ENCODE assay signal across 8 cellular contexts in the genomic region with DNA sequence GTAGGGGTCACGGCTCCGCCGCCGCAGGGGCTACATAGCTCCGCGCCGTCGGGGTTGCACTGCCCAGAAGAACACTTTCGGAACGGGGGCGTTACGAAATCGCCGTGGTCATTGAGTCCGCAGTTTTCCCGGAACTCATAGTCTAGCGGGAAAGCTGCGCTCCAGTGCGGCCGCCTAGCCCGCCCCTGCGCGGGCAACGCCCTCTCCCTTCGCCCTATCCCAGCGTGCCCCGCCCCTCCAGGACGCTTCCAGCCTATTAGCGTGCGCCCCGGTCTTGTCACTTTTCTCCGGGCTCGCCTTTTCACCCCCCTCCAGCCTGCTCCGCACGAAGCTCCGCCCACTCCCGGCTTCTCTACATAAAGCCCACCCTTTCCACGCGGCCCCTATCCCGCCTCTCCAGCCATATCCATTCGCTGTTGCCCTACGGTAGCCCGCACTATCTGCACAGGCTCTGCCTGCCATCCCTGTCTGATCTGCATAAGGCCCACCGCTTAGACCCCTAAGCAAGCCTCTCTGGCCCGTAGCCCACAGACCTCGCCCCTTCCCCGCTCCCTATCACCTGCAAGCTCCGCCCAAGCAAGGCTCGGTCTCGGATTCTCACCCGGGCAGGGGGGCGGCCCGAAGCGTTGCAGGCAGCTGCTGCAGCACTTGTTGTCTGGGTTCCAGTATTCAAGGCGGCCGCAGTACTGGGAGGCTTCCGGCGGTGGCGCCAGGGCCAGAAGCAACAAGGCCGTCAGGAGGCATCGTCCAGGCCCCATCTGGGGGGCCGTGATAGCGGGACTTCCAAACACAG. TPM values are rescaled to one million over a fixed set of nuclear protein-coding genes. Genes with fewer than 3 reads are reported as not detected.
DNase-seq lines count a peak whose midpoint lies in the region; ATAC-seq and TF ChIP-seq lines count a peak whose summit lies in the region.

No MANE protein-coding gene starts in this region.

- intact Hi-C loops in esophagus squamous epithelium (cut with DNase I), result no loop called here
- intact Hi-C loops in naive thymus-derived CD4-positive, alpha-beta T cell (cut with micrococcal nuclease), result loop anchor here (1.0 to 10.0 kb wide), 12 partner anchors 8 to 474 kb away; a partner anchor contains a TSS

- CTCF ChIA-PET in naive thymus-derived CD4-positive, alpha-beta T cell (lab: Charles Lee), result interaction anchor here (0.7 to 1.6 kb wide), 4 partner anchors 10 to 106 kb away, joined by 3 to 8 read pairs (median 4); no protein-coding TSS in a partner anchor

- peak overlapping the region; percentile 87 to 100 (median 92) for H3K4me3 Mint-ChIP-seq in naive thymus-derived CD4-positive, alpha-beta T cell
- H3K4me3 Mint-ChIP-seq in stimulated activated memory B cell treated with anti-CD40 and anti-IgM and Interleukin-4, amounts not matched to agents 10 μg/mL and 1 μg/mL and 100 μg/mL, for 72 hours, result peak overlapping the region; percentile 97

- peak overlapping the region; percentile 41; the same call in 1 of the 2 replicates for H3K9ac ChIP-seq in KMS-11

- no peaks in the 10 kb centered on the region for H3K9me3 ChIP-seq in esophagus squamous epithelium
- no peaks in the 10 kb centered on the region for H3K9me3 ChIP-seq in naive thymus-derived CD4-positive, alpha-beta T cell (ENCODE audit: control insufficient read depth in 2 of 3, low read length in 3 of 3)

- POLR2A ChIA-PET in naive thymus-derived CD4-positive, alpha-beta T cell (lab: Charles Lee), result interaction anchor here (0.7 to 2.4 kb wide), 15 partner anchors 8 to 599 kb away, joined by 3 to 12 read pairs (median 6); a partner anchor contains a TSS

- DNase-seq in DMS79 (lab: John Stamatoyannopoulos, UW), result peak; percentile 96
- peak; percentile 97 for DNase-seq in activated T-cell treated with anti-CD3 and anti-CD28 coated beads, Interleukin-2, amount 50 U/mL, for 48 hours
- DNase-seq in esophagus squamous epithelium (lab: John Stamatoyannopoulos, UW), result peak; percentile 91
- peak; percentile 81 to 95 (median 92) for DNase-seq in naive thymus-derived CD4-positive, alpha-beta T cell

- 0% methylated on average over 25 to 36 of the region's 63 CpGs for WGBS in esophagus squamous epithelium, 2 donors

- H3K36me3 ChIP-seq in KMS-11 (ENCODE audit: insufficient read depth) (no peaks in the 10 kb centered on the region), esophagus squamous epithelium (peaks cover 10 to 50% (median 27%) of the 10 kb centered on the region in 3 donors)
- peaks cover 0 to 44% (median 4%) of the 10 kb centered on the region in 3 experiments for H3K36me3 ChIP-seq in naive thymus-derived CD4-positive, alpha-beta T cell (ENCODE audit: control insufficient read depth in 2 of 3, insufficient read depth in 3 of 3, low read length in 3 of 3)

- H3K9me3 Mint-ChIP-seq in naive thymus-derived CD4-positive, alpha-beta T cell, result no peaks in the 10 kb centered on the region
- no peaks in the 10 kb centered on the region for H3K9me3 Mint-ChIP-seq in stimulated activated memory B cell treated with anti-CD40 and anti-IgM and Interleukin-4, amounts not matched to agents 10 μg/mL and 1 μg/mL and 100 μg/mL, for 72 hours

- peak overlapping the region; percentile 85 to 99 (median 96) for H3K27ac Mint-ChIP-seq in naive thymus-derived CD4-positive, alpha-beta T cell
- H3K27ac Mint-ChIP-seq in stimulated activated memory B cell treated with anti-CD40 and anti-IgM and Interleukin-4, amounts not matched to agents 10 μg/mL and 1 μg/mL and 100 μg/mL, for 72 hours, result peak overlapping the region; percentile 99

- peak; percentile 48 for ATAC-seq in GM21723 (IDR thresholded peaks at IDR 0.05; ENCODE audit: unreplicated experiment)
- peak; percentile 78 for ATAC-seq in naive thymus-derived CD4-positive, alpha-beta T cell
- ATAC-seq in stimulated activated memory B cell treated with anti-CD40 and anti-IgM and Interleukin-4, amounts not matched to agents 10 μg/mL and 1 μg/mL and 100 μg/mL, for 72 hours, result peak; percentile 80

- H3K4me1 ChIP-seq in KMS-11 (ENCODE audit: low read depth, poor library complexity, severe bottlenecking) (peaks cover 41% of the 10 kb centered on the region), esophagus squamous epithelium (peaks cover 20 to 54% (median 22%) of the 10 kb centered on the region in 3 donors)
- H3K4me1 ChIP-seq in naive thymus-derived CD4-positive, alpha-beta T cell (ENCODE audit: control insufficient read depth in 2 of 2, insufficient read depth in 2 of 2, low read length in 2 of 2), result peaks cover 27% of the 10 kb centered on the region in 2 donors

- H3K27me3 ChIP-seq in KMS-11 (ENCODE audit: insufficient read depth, low read depth), result no peaks in the 10 kb centered on the region
- no peaks in the 10 kb centered on the region for H3K27me3 ChIP-seq in esophagus squamous epithelium
- H3K27me3 ChIP-seq in naive thymus-derived CD4-positive, alpha-beta T cell (ENCODE audit: control insufficient read depth in 2 of 2, insufficient read depth in 2 of 2, low read length in 2 of 2), result no peaks in the 10 kb centered on the region

- H3K79me2 ChIP-seq in KMS-11 (ENCODE audit: insufficient read depth, low read depth), result no peaks in the 10 kb centered on the region

- H3K27ac ChIP-seq in KMS-11 (peak overlapping the region; percentile 74), esophagus squamous epithelium (peak overlapping the region; percentile 69 to 92 (median 82))
- H3K27ac ChIP-seq in naive thymus-derived CD4-positive, alpha-beta T cell (ENCODE audit: low read depth, low read length), result peak overlapping the region; percentile 91

- no peaks in the 10 kb centered on the region for H4K20me1 ChIP-seq in KMS-11 (ENCODE audit: insufficient read depth)

- H3K4me3 ChIP-seq in KMS-11 (IDR thresholded peaks at IDR 0.05; ENCODE audit: insufficient read depth, low read depth, low read length) (no peak overlapping the region), esophagus squamous epithelium (peak overlapping the region; percentile 46 to 74 (median 60))
- H3K4me3 ChIP-seq in naive thymus-derived CD4-positive, alpha-beta T cell (ENCODE audit: low read length), result peak overlapping the region; percentile 89

- peaks cover 5 to 21% (median 7%) of the 10 kb centered on the region in 5 donors for H3K36me3 Mint-ChIP-seq in naive thymus-derived CD4-positive, alpha-beta T cell
- H3K36me3 Mint-ChIP-seq in stimulated activated memory B cell treated with anti-CD40 and anti-IgM and Interleukin-4, amounts not matched to agents 10 μg/mL and 1 μg/mL and 100 μg/mL, for 72 hours, result peaks cover 46% of the 10 kb centered on the region

- H2AFZ ChIP-seq in KMS-11 (ENCODE audit: low read depth), result peak overlapping the region; percentile 74

- TF ChIP-seq CTCF in KMS-11 (conservative IDR thresholded peaks at IDR 0.05; ENCODE audit: low read depth, low read length) (no peak; the same call in 1 of the 2 replicates), esophagus squamous epithelium (IDR thresholded peaks at IDR 0.05) (peak in 1 of 6 experiments; percentile 29)

- TF ChIP-seq POLR2A in esophagus squamous epithelium (IDR thresholded peaks at IDR 0.05), result peak in 1 of 4 donors; percentile 51

- peaks cover 25 to 67% (median 48%) of the 10 kb centered on the region in 7 donors for H3K4me1 Mint-ChIP-seq in naive thymus-derived CD4-positive, alpha-beta T cell
- peaks cover 67% of the 10 kb centered on the region for H3K4me1 Mint-ChIP-seq in stimulated activated memory B cell treated with anti-CD40 and anti-IgM and Interleukin-4, amounts not matched to agents 10 μg/mL and 1 μg/mL and 100 μg/mL, for 72 hours

- H3K4me2 ChIP-seq in KMS-11, result peak overlapping the region; percentile 66

- peaks cover 0 to 2% (median 0%) of the 10 kb centered on the region in 5 donors for H3K27me3 Mint-ChIP-seq in naive thymus-derived CD4-positive, alpha-beta T cell
- H3K27me3 Mint-ChIP-seq in stimulated activated memory B cell treated with anti-CD40 and anti-IgM and Interleukin-4, amounts not matched to agents 10 μg/mL and 1 μg/mL and 100 μg/mL, for 72 hours, result no peaks in the 10 kb centered on the region

TF ChIP-seq in PFSK-1, 5 proteins besides CTCF, POLR2A, EP300 and RAD21 (continues in another document):
- TF ChIP-seq TAF1 (IDR thresholded peaks at IDR 0.05; ENCODE audit: borderline replicate concordance, insufficient read depth, low read length) (peak; percentile 65; the same call in 1 of the 2 replicates), SIN3A (IDR thresholded peaks at IDR 0.05; ENCODE audit: borderline replicate concordance, insufficient read depth, low read length) (peak; percentile 65; the same call in 1 of the 2 replicates)

RNA-seq across cellular contexts. Expression of a gene that starts 1.6 kb away (rescaled TPM):
- polyA plus RNA-seq in PFSK-1 (2012; ENCODE audit: insufficient read length, low read depth), result 8.7 TPM
- 1 to 10 TPM in 3 of 4 donors, under 1 TPM in 1; 0.87 to 4.8 (median 4.3) TPM for total RNA-seq in esophagus squamous epithelium
- total RNA-seq in naive thymus-derived CD4-positive, alpha-beta T cell, result 100 to 1,000 TPM in 2 of 5 experiments, 10 to 100 TPM in 3; 61.4 to 113 (median 62.8) TPM
- 100 to 1,000 TPM in 1 of 2 donors, 10 to 100 TPM in 1; 99.5 to 107 TPM for polyA plus RNA-seq in naive thymus-derived CD4-positive, alpha-beta T cell

RNA-seq across cellular contexts. Expression of a gene that starts 4.6 kb away (rescaled TPM):
- 34.4 TPM for polyA plus RNA-seq in PFSK-1 (2012; ENCODE audit: insufficient read length, low read depth)
- 10 to 100 TPM; 10.2 to 19.0 (median 17.5) TPM for total RNA-seq in esophagus squamous epithelium
- total RNA-seq in naive thymus-derived CD4-positive, alpha-beta T cell, result 10 to 100 TPM; 33.7 to 86.8 (median 68.6) TPM
- 10 to 100 TPM; 75.7 to 89.7 TPM for polyA plus RNA-seq in naive thymus-derived CD4-positive, alpha-beta T cell

RNA-seq across cellular contexts. Expression of a gene that starts 4.8 kb away (rescaled TPM):
- polyA plus RNA-seq in PFSK-1 (2012; ENCODE audit: insufficient read length, low read depth), result 30.6 TPM
- 10 to 100 TPM; 23.3 to 33.9 (median 32.3) TPM for total RNA-seq in esophagus squamous epithelium
- 10 to 100 TPM; 20.4 to 50.9 (median 26.3) TPM for total RNA-seq in naive thymus-derived CD4-positive, alpha-beta T cell
- polyA plus RNA-seq in naive thymus-derived CD4-positive, alpha-beta T cell, result 10 to 100 TPM; 49.0 to 79.1 TPM

RNA-seq across cellular contexts. Expression of a gene that starts 7.8 kb away (rescaled TPM):
- 30.6 TPM for polyA plus RNA-seq in PFSK-1 (2012; ENCODE audit: insufficient read length, low read depth)
- total RNA-seq in esophagus squamous epithelium, result 10 to 100 TPM in 2 of 4 donors, 1 to 10 TPM in 2; 5.7 to 13.4 (median 9.5) TPM
- 10 to 100 TPM in 4 of 5 experiments, 1 to 10 TPM in 1; 7.9 to 33.1 (median 18.9) TPM for total RNA-seq in naive thymus-derived CD4-positive, alpha-beta T cell
- polyA plus RNA-seq in naive thymus-derived CD4-positive, alpha-beta T cell, result 10 to 100 TPM in 1 of 2 donors, 1 to 10 TPM in 1; 6.7 to 20.6 TPM

RNA-seq across cellular contexts. Expression of a gene that starts 16.2 kb away (rescaled TPM):
- 1.2 TPM for polyA plus RNA-seq in PFSK-1 (2012; ENCODE audit: insufficient read length, low read depth)
- 10 to 100 TPM in 1 of 4 donors, 1 to 10 TPM in 3; 1.7 to 21.9 (median 3.6) TPM for total RNA-seq in esophagus squamous epithelium
- under 1 TPM in 1 of 5 experiments, not detected in 4; 0.22 TPM for total RNA-seq in naive thymus-derived CD4-positive, alpha-beta T cell
- not detected for polyA plus RNA-seq in naive thymus-derived CD4-positive, alpha-beta T cell

Comparison
In these comparisons a context has a peak if more than half of its experiments do, and no peak if none do; other contexts are left out.
1. RNA of a gene that starts 1.6 kb away (total RNA-seq): 61.4 to 113 TPM in naive thymus-derived CD4-positive, alpha-beta T cell; 0.87 to 4.8 TPM in esophagus squamous epithelium; every median in the first group is over 10 times any median in the second.
2. Peak in every context shown above with its lines, with median percentiles within 50 percentile points of each other: DNase-seq, ATAC-seq and H3K27ac ChIP-seq.